ENCODE assay signal across 20 cellular contexts in genomic region chr5:180104131-180104530, GRCh38. TPM values are rescaled to one million over a fixed set of nuclear protein-coding genes. Genes with fewer than 3 reads are reported as not detected.
DNase-seq lines count a peak whose midpoint lies in the region; ATAC-seq, FAIRE-seq and TF ChIP-seq lines count a peak whose summit lies in the region.
"Had no signal": no experiment of that assay in that cellular context is flagged by ENCODE, and none has a peak within 500 bp of the region (broad histone marks: within the 10 kb centered on the region; RNA-seq: fewer than 3 reads in every experiment).

No MANE protein-coding gene starts in this region.

- H3K36me3 Mint-ChIP-seq in activated T-cell treated with anti-CD3 and anti-CD28 coated beads, Interleukin-2, amount 50 U/mL, for 24 hours (ENCODE audit: low read depth): no peaks in the 10 kb centered on the region
- H3K36me3 Mint-ChIP-seq: CD4-positive, CD25-positive, alpha-beta regulatory T cell had no signal

- H3K27me3 Mint-ChIP-seq in activated T-cell treated with anti-CD3 and anti-CD28 coated beads, Interleukin-2, amount 50 U/mL, for 24 hours: peaks cover 27% of the 10 kb centered on the region
- H3K27me3 Mint-ChIP-seq: CD4-positive, CD25-positive, alpha-beta regulatory T cell had no signal

- H3K27ac ChIP-seq in WERI-Rb-1: peak overlapping the region; percentile 67
- H3K27ac ChIP-seq: BLaER1 treated with 17β-estradiol and CSF1 and Interleukin-3, amounts not matched to agents 10 nM and 100 nM had no signal

- peaks cover 16% of the 10 kb centered on the region for H3K9me3 Mint-ChIP-seq in activated T-cell treated with anti-CD3 and anti-CD28 coated beads, Interleukin-2, amount 50 U/mL, for 24 hours

- no peaks in the 10 kb centered on the region for H3K27me3 ChIP-seq in WERI-Rb-1 (ENCODE audit: insufficient read depth, low read depth, severe bottlenecking)
- H3K27me3 ChIP-seq: BLaER1 treated with 17β-estradiol and CSF1 and Interleukin-3, amounts not matched to agents 10 nM and 100 nM had no signal

- no peak for FAIRE-seq in GM12892 (lab: Jason Lieb, UNC)
- FAIRE-seq: G401.6, GM12891, H1 had no signal

- H3K27ac Mint-ChIP-seq in activated T-cell treated with anti-CD3 and anti-CD28 coated beads, Interleukin-2, amount 50 U/mL, for 24 hours: no peak overlapping the region
- H3K27ac Mint-ChIP-seq: CD4-positive, CD25-positive, alpha-beta regulatory T cell; HFFc6 had no signal

- TF ChIP-seq CTCF in WERI-Rb-1 (IDR thresholded peaks at IDR 0.05; ENCODE audit: low read depth, low read length): no peak

- no peaks in the 10 kb centered on the region for H3K36me3 ChIP-seq in WERI-Rb-1
- H3K36me3 ChIP-seq: BLaER1 treated with 17β-estradiol and CSF1 and Interleukin-3, amounts not matched to agents 10 nM and 100 nM; HAP-1 had no signal

- TF ChIP-seq POLR2A in GM12892 (IDR thresholded peaks at IDR 0.05; ENCODE audit: low read depth, low read length): no peak

- peak overlapping the region; percentile 14; the same call in 1 of the 2 replicates for H3K4me3 ChIP-seq in WERI-Rb-1 (ENCODE audit: low read depth, low read length)
- H3K4me3 ChIP-seq: BLaER1 treated with 17β-estradiol and CSF1 and Interleukin-3, amounts not matched to agents 10 nM and 100 nM; HAP-1 had no signal

- ATAC-seq in GM21526 (IDR thresholded peaks at IDR 0.05; ENCODE audit: low FRiP score, unreplicated experiment): no peak

- no peak overlapping the region for H3K4me3 Mint-ChIP-seq in activated T-cell treated with anti-CD3 and anti-CD28 coated beads, Interleukin-2, amount 50 U/mL, for 24 hours
- H3K4me3 Mint-ChIP-seq: CD4-positive, CD25-positive, alpha-beta regulatory T cell; HFFc6 had no signal

- no peaks in the 10 kb centered on the region for H3K4me1 Mint-ChIP-seq in activated T-cell treated with anti-CD3 and anti-CD28 coated beads, Interleukin-2, amount 50 U/mL, for 24 hours (ENCODE audit: low read depth)
- H3K4me1 Mint-ChIP-seq: CD4-positive, CD25-positive, alpha-beta regulatory T cell had no signal

- peak; percentile 8 for DNase-seq in activated T-cell treated with anti-CD3 and anti-CD28 coated beads, Interleukin-2, amount 50 U/mL, for 24 hours
- DNase-seq in activated T-cell treated with anti-CD3 and anti-CD28 coated beads, Interleukin-2, amount 50 U/mL, for 48 hours: no peak
- DNase-seq in WERI-Rb-1 (peak; percentile 61), mesenteric fat pad (ENCODE audit: low spot score) (peak; percentile 8), GM12892 (ENCODE audit: insufficient read length) (no peak), epidermal melanocyte (ENCODE audit: insufficient read length, low spot score) (no peak)
- DNase-seq: ACHN; Calu3; CD4-positive, CD25-positive, alpha-beta regulatory T cell; DMS153; DMS79 treated with DMSO at 0.1 percent for 48 hours; EL; HFFc6; KBM-7 had no signal

- H3K9me3 ChIP-seq in WERI-Rb-1 (ENCODE audit: severe bottlenecking): peaks cover 2% of the 10 kb centered on the region

RNA-seq across cellular contexts. Expression of gene RNF130, which starts 32.6 kb away (rescaled TPM):
- total RNA-seq in mesenteric fat pad: 135 TPM
- 0.06 TPM for polyA plus RNA-seq in GM12892 (2012; ENCODE audit: missing spikeins)

Comparison
In these comparisons a context has a peak if more than half of its experiments do, and no peak if none do; other contexts are left out.
1. DNase-seq: peak in activated T-cell treated with anti-CD3 and anti-CD28 coated beads, Interleukin-2, amount 50 U/mL, for 24 hours (single experiment), WERI-Rb-1 (single experiment) and mesenteric fat pad (single experiment); none in activated T-cell treated with anti-CD3 and anti-CD28 coated beads, Interleukin-2, amount 50 U/mL, for 48 hours (0 of 2), GM12892 (single experiment) and epidermal melanocyte (single experiment).